22 cellular contexts compared by ENCODE assay signal in the genomic region with DNA sequence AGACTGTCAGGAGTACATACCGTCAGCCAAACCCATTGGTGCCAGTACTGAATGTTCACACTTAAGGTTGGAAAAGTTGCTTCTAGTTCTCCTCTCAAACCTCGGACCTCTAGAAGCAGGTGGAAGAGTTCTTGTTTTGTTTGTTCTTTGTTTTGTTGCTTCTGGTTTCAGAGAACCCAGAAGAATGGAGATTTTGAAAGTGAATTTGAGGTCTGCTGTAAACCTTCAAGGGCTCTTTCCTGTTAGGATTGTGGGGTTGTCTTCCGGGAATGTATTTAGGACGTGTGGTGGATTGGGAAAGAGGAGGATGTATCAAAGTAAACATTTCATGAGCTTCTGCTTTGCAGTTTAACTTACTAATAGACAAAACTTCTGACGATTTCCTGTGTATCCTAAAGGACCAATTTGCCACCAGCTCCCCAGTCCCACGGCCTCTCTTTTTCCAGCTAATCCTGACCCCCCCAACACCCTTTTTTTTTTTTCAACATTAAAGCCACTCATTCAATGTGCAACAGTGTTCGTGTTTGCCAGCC. TPM values are rescaled to one million over a fixed set of nuclear protein-coding genes. Genes with fewer than 3 reads are reported as not detected.
DNase-seq lines count a peak whose midpoint lies in the region; ATAC-seq, FAIRE-seq and TF ChIP-seq lines count a peak whose summit lies in the region.
"Had no signal": no experiment of that assay in that cellular context is flagged by ENCODE, and none has a peak within 500 bp of the region (broad histone marks: within the 10 kb centered on the region; RNA-seq: fewer than 3 reads in every experiment).

No MANE protein-coding gene starts in this region.

- H2BK12ac ChIP-seq in H1 (ENCODE audit: low read depth, low read length) (no peak overlapping the region), mesenchymal stem cell (ENCODE audit: low read length in 2 of 2) (no peak overlapping the region)

- H4K20me1 ChIP-seq in H1 (replicated peaks in 1 of 2; ENCODE audit: control insufficient read depth in 1 of 2, insufficient read depth in 2 of 2, low read length in 2 of 2): no peaks in the 10 kb centered on the region

- 56 to 73% (median 66%) methylated on average over 7 of the region's 7 CpGs for WGBS in heart left ventricle, 4 donors
- 77% methylated on average over 7 of the region's 7 CpGs; no CpG with 5 or more reads in 1 of the 2 experiments for WGBS in H1 (ENCODE audit: extremely low coverage in 1 of 2, insufficient coverage in 1 of 2, insufficient read length in 1 of 2, insufficient replicate concordance in 2 of 2, low coverage in 1 of 2, low lambda C conversion rate in 2 of 2, missing lambda C conversion rate in 1 of 2), 2 experiments
- WGBS in mesenchymal stem cell: 5% methylated on average over 5 of the region's 7 CpGs
- 71 to 73% methylated on average over 7 of the region's 7 CpGs for WGBS in transverse colon (ENCODE audit: low coverage in 1 of 2), 2 donors

- CTCF ChIA-PET in H1 (lab: Charles Lee; ENCODE audit: partially characterized antibody): interaction anchor here (1.2 kb wide), 1 partner anchor 43 kb away, joined by 3 read pairs; no protein-coding TSS in a partner anchor

- H3K4me1 ChIP-seq in left ventricle myocardium inferior (peaks cover 29% of the 10 kb centered on the region), heart left ventricle (peaks cover 0 to 30% (median 10%) of the 10 kb centered on the region in 12 donors), H1 (replicated peaks in 1 of 4; ENCODE audit: control insufficient read depth in 3 of 4, insufficient read depth in 4 of 4, low read length in 3 of 4) (no peaks in the 10 kb centered on the region), mesenchymal stem cell (ENCODE audit: control insufficient read depth, insufficient read depth, low read depth, low read length) (no peaks in the 10 kb centered on the region), transverse colon (peaks cover 0 to 34% (median 3%) of the 10 kb centered on the region in 4 donors)

- H4K91ac ChIP-seq in H1 (replicated peaks; ENCODE audit: insufficient read length, low read length): no peak overlapping the region
- no peak overlapping the region for H4K91ac ChIP-seq in mesenchymal stem cell (ENCODE audit: low read length)

- H3K27ac ChIP-seq in left ventricle myocardium inferior (replicated peaks) (peak overlapping the region; percentile 24), heart left ventricle (peak overlapping the region in 5 of 12 donors; percentile 20 to 42 (median 28)), H1 (ENCODE audit: low read depth, low read length) (no peak overlapping the region), mesenchymal stem cell (ENCODE audit: low read length, poor library complexity, severe bottlenecking) (no peak overlapping the region), transverse colon (peak overlapping the region; percentile 26 to 70 (median 46)), substantia nigra (ENCODE audit: low read depth, low read length, poor library complexity, severe bottlenecking) (no peak overlapping the region)
- H3K27ac ChIP-seq: right atrium auricular region had no signal

- ATAC-seq in heart left ventricle: no peak
- no peak for ATAC-seq in HG02759 (IDR thresholded peaks at IDR 0.05; ENCODE audit: unreplicated experiment)
- ATAC-seq: left lobe of liver, SK-N-SH treated with all-trans-retinoic acid at 6 μM for 48 hours had no signal

- H3K4me2 ChIP-seq in H1 (ENCODE audit: insufficient read depth in 1 of 2, low read depth in 2 of 2, low read length in 2 of 2) (no peak overlapping the region), mesenchymal stem cell (ENCODE audit: low read length, poor library complexity, severe bottlenecking) (no peak overlapping the region)

- no peak for TF ChIP-seq CTCF in left ventricle myocardium inferior (IDR thresholded peaks at IDR 0.05; ENCODE audit: borderline replicate concordance)
- no peak for TF ChIP-seq CTCF in heart left ventricle (IDR thresholded peaks at IDR 0.05)
- TF ChIP-seq CTCF in H1 (IDR thresholded peaks at IDR 0.05; ENCODE audit: control extremely low read depth in 1 of 3, insufficient read depth in 1 of 3, low read depth in 1 of 3, low read length in 3 of 3): no peak
- TF ChIP-seq CTCF in transverse colon (IDR thresholded peaks at IDR 0.05): no peak

- H3K27me3 ChIP-seq in left ventricle myocardium inferior (ENCODE audit: low read depth) (no peaks in the 10 kb centered on the region), heart left ventricle (no peaks in the 10 kb centered on the region), H1 (replicated peaks in 1 of 4; ENCODE audit: control insufficient read depth in 3 of 4, extremely low read depth in 1 of 4, insufficient read depth in 3 of 4, low read length in 3 of 4) (no peaks in the 10 kb centered on the region), mesenchymal stem cell (ENCODE audit: control insufficient read depth in 1 of 2, insufficient read depth in 1 of 2, low read length in 2 of 2) (no peaks in the 10 kb centered on the region), transverse colon (no peaks in the 10 kb centered on the region)
- H3K27me3 ChIP-seq: right atrium auricular region had no signal

- H2AK5ac ChIP-seq in H1 (ENCODE audit: low read depth, low read length) (no peak overlapping the region), mesenchymal stem cell (ENCODE audit: low read length, severe bottlenecking) (no peak overlapping the region)

- H2AFZ ChIP-seq in H1 (ENCODE audit: low read length) (no peak overlapping the region), mesenchymal stem cell (ENCODE audit: low read depth, low read length) (no peak overlapping the region)

- POLR2A ChIA-PET in H1 (lab: Charles Lee; ENCODE audit: partially characterized antibody): no interaction called here

- H3K14ac ChIP-seq in H1 (ENCODE audit: insufficient read length) (no peak overlapping the region), mesenchymal stem cell (ENCODE audit: low read length in 2 of 2) (no peak overlapping the region)

- H3K4ac ChIP-seq in H1 (replicated peaks; ENCODE audit: insufficient read length, low read depth, low read length) (no peak overlapping the region), mesenchymal stem cell (ENCODE audit: low read depth in 1 of 2, low read length in 2 of 2) (no peak overlapping the region)

- H3K36me3 ChIP-seq in left ventricle myocardium inferior: no peaks in the 10 kb centered on the region
- H3K36me3 ChIP-seq in heart left ventricle: no peaks in the 10 kb centered on the region
- H3K36me3 ChIP-seq in H1 (ENCODE audit: control insufficient read depth in 2 of 4, insufficient read depth in 4 of 4, low read length in 3 of 4): no peaks in the 10 kb centered on the region
- no peaks in the 10 kb centered on the region for H3K36me3 ChIP-seq in mesenchymal stem cell (ENCODE audit: control insufficient read depth in 1 of 2, insufficient read depth in 2 of 2, low read depth in 1 of 2, low read length in 2 of 2)
- H3K36me3 ChIP-seq in transverse colon: no peaks in the 10 kb centered on the region
- H3K36me3 ChIP-seq: right atrium auricular region had no signal

- no peak for TF ChIP-seq POLR2A in heart left ventricle (IDR thresholded peaks at IDR 0.05)
- TF ChIP-seq POLR2A in H1 (IDR thresholded peaks at IDR 0.05; ENCODE audit: control extremely low read depth in 1 of 2, low read depth in 2 of 2, low read length in 2 of 2): no peak
- TF ChIP-seq POLR2A in transverse colon (IDR thresholded peaks at IDR 0.05): no peak

- H3K23me2 ChIP-seq in H1 (ENCODE audit: low read depth, low read length): no peaks in the 10 kb centered on the region; the same call in 1 of the 2 replicates

- H3K18ac ChIP-seq in H1 (ENCODE audit: extremely low read depth, low read length) (no peak overlapping the region), mesenchymal stem cell (ENCODE audit: low read depth in 1 of 2, low read length in 2 of 2) (no peak overlapping the region)

- H2BK120ac ChIP-seq in H1 (replicated peaks; ENCODE audit: low read depth, low read length) (no peak overlapping the region), mesenchymal stem cell (ENCODE audit: low read depth, low read length) (no peak overlapping the region)

- no peak overlapping the region for H2BK5ac ChIP-seq in H1 (ENCODE audit: low read depth, low read length)
- H2BK5ac ChIP-seq in mesenchymal stem cell (ENCODE audit: low read depth, low read length, poor library complexity, severe bottlenecking): no peak overlapping the region

- H4K5ac ChIP-seq in H1 (ENCODE audit: insufficient read length, low read depth, low read length): no peak overlapping the region

- TF ChIP-seq RAD21 in H1 (IDR thresholded peaks at IDR 0.05 in 1 of 2, conservative IDR thresholded peaks at IDR 0.05 in 1 of 2; ENCODE audit: low read depth in 2 of 2, low read length in 2 of 2): no peak

- H3K9me3 ChIP-seq in left ventricle myocardium inferior (replicated peaks) (no peaks in the 10 kb centered on the region), heart left ventricle (no peaks in the 10 kb centered on the region), H1 (ENCODE audit: insufficient read depth in 2 of 2, low read depth in 1 of 2, low read length in 1 of 2) (no peaks in the 10 kb centered on the region), mesenchymal stem cell (ENCODE audit: control insufficient read depth, low read length) (no peaks in the 10 kb centered on the region), transverse colon (no peaks in the 10 kb centered on the region)
- H3K9me3 ChIP-seq: right atrium auricular region had no signal

- no peak overlapping the region for H2BK20ac ChIP-seq in H1 (ENCODE audit: low read length)

- no peak overlapping the region for H3K56ac ChIP-seq in H1 (replicated peaks; ENCODE audit: insufficient read length, low read depth, low read length)

- no peak overlapping the region for H2BK15ac ChIP-seq in H1 (ENCODE audit: low read length)
- no peak overlapping the region for H2BK15ac ChIP-seq in mesenchymal stem cell (ENCODE audit: low read depth, poor library complexity, severe bottlenecking)

- H3K9ac ChIP-seq in H1 (replicated peaks in 1 of 4; ENCODE audit: extremely low read depth in 1 of 4, low read depth in 3 of 4, low read length in 3 of 4) (no peak overlapping the region), mesenchymal stem cell (ENCODE audit: low read length) (no peak overlapping the region)

- TF ChIP-seq EP300 in H1 (IDR thresholded peaks at IDR 0.05; ENCODE audit: borderline replicate concordance in 1 of 2, low read depth in 2 of 2, low read length in 2 of 2): no peak
- no peak for TF ChIP-seq EP300 in transverse colon (IDR thresholded peaks at IDR 0.05; ENCODE audit: low read depth)

- H4K8ac ChIP-seq in H1 (ENCODE audit: extremely low read depth, insufficient read depth, low read length) (no peak overlapping the region), mesenchymal stem cell (ENCODE audit: low read length) (no peak overlapping the region)

- intact Hi-C loops in left ventricle myocardium inferior (cut with micrococcal nuclease) (no loop called here), heart left ventricle (cut with DNase I) (loop anchor here in 1 of 10 donors (5.0 kb wide), 1 partner anchor 227 kb away; no protein-coding TSS in a partner anchor), transverse colon (cut with DNase I; ENCODE audit: low total_unique reads) (loop anchor here (10.0 kb wide), 1 partner anchor 191 kb away; no protein-coding TSS in a partner anchor)

- in situ Hi-C loops in transverse colon (cut with MboI; ENCODE audit: low pct_ligation_motif_present in 1 of 4, low pct_unique_long_range_greater_than_20kb in 1 of 4, low sequenced_read_pairs in 3 of 4): loop anchor here (10.0 to 25.0 kb wide), 5 partner anchors 173 to 227 kb away; partner anchors contain the start of gene TBC1D23 (in 1 of the 4)

- H3K23ac ChIP-seq in H1 (ENCODE audit: insufficient read length) (no peak overlapping the region), mesenchymal stem cell (ENCODE audit: low read length in 2 of 2) (no peak overlapping the region)

- no peaks in the 10 kb centered on the region for H3K79me2 ChIP-seq in H1 (ENCODE audit: control insufficient read depth in 1 of 2, insufficient read depth in 2 of 2, low read length in 2 of 2)

- H3K79me1 ChIP-seq in H1 (ENCODE audit: low read depth, low read length) (no peaks in the 10 kb centered on the region), mesenchymal stem cell (replicated peaks; ENCODE audit: low read length, poor library complexity, severe bottlenecking) (no peaks in the 10 kb centered on the region)

- peak; percentile 32 for FAIRE-seq in H1 (lab: Jason Lieb, UNC)
- FAIRE-seq: TTC549 had no signal

- DNase-seq in left ventricle myocardium inferior (no peak), heart left ventricle (no peak), H1 (ENCODE audit: low read depth in 1 of 2, low spot score in 2 of 2) (no peak), mesenchymal stem cell (peak; percentile 96), transverse colon (no peak), COR-L47 (lab: John Stamatoyannopoulos, UW) (no peak), substantia nigra (lab: John Stamatoyannopoulos, UW) (no peak)
- DNase-seq: activated CD8-positive, alpha-beta memory T cell treated with anti-CD3 and anti-CD28 coated beads for 24 hours; activated gamma-delta T cell; aorta; CD4-positive, alpha-beta memory T cell; erythroblast; GOT3; NCI-H2081; NCI-H526; OCI-M1; trophoblast cell had no signal

- H3K4me3 ChIP-seq in left ventricle myocardium inferior (no peak overlapping the region), heart left ventricle (no peak overlapping the region), H1 (ENCODE audit: extremely low read depth in 1 of 4, insufficient read depth in 2 of 4, low read depth in 3 of 4, low read length in 4 of 4) (no peak overlapping the region), mesenchymal stem cell (ENCODE audit: insufficient read depth in 1 of 2, low read depth in 1 of 2, low read length in 2 of 2) (no peak overlapping the region), transverse colon (no peak overlapping the region)
- H3K4me3 ChIP-seq: right atrium auricular region had no signal

RNA-seq across cellular contexts. Expression of gene FILIP1L, which starts 50.3 kb away (rescaled TPM):
- total RNA-seq in left ventricle myocardium inferior (84.9 TPM), heart left ventricle (100 to 1,000 TPM in 1 of 9 donors, 10 to 100 TPM in 8; 47.0 to 120 (median 77.4) TPM), transverse colon (10 to 100 TPM; 12.3 to 38.2 (median 26.9) TPM)
- polyA plus RNA-seq in heart left ventricle (10 to 100 TPM; 18.2 to 77.3 TPM), H1 (2011; rRNA removed) (0.06 TPM in 1 of 2 replicates, not detected in the other)
- total RNA-seq in H1 (2021; fragmentation: NEBNext Ultra II Directional; extraction: Animal tissue kit (Norgen Biotek cat#: 25700)): 0.09 and 0.33 TPM in 2 replicates
- 0.13 TPM for polyA plus RNA-seq in H1 (2011; cell fraction: cytosol; rRNA removed)
- polyA plus RNA-seq in H1 (2011; cell fraction: nucleus; rRNA removed): not detected
- 0.41 to 1.3 TPM (median 0.62 TPM) in 4 replicates for polyA plus RNA-seq in H1 (2012, experiment 1 of 2)
- not detected for polyA plus RNA-seq in H1 (2012, experiment 2 of 2)
- polyA plus RNA-seq in H1 (2013, experiment 1 of 2): 0.08 TPM
- 0.07 TPM for polyA plus RNA-seq in H1 (2013, experiment 2 of 2)
- polyA minus RNA-seq in H1 (2011; rRNA and poly(A)+ RNA removed): 0.09 TPM in 1 of 2 replicates, not detected in the other
- not detected for polyA minus RNA-seq in H1 (2011; cell fraction: cytosol; rRNA and poly(A)+ RNA removed)
- 0.30 TPM for polyA minus RNA-seq in H1 (2011; cell fraction: nucleus; rRNA and poly(A)+ RNA removed)
- polyA plus RNA-seq in mesenchymal stem cell (2013, experiment 1 of 2): 200 TPM
- polyA plus RNA-seq in mesenchymal stem cell (2013, experiment 2 of 2): 198 TPM
- total RNA-seq: CD4-positive, alpha-beta memory T cell had no signal

Comparison
In these comparisons a context has a peak if more than half of its experiments do, and no peak if none do; other contexts are left out.
1. H3K27ac ChIP-seq: peak in left ventricle myocardium inferior (single experiment) and transverse colon (4 of 4); none in H1 (single experiment), mesenchymal stem cell (single experiment) and substantia nigra (single experiment).
2. RNA of gene FILIP1L, which starts 50.3 kb away (total RNA-seq): 84.9 TPM in left ventricle myocardium inferior (single experiment), 47.0 to 120 TPM in heart left ventricle and 12.3 to 38.2 TPM in transverse colon; 0.09 to 0.33 TPM in H1; every median in the first group is over 10 times any median in the second.